ENCODE assay signal across 1 cellular context in the genomic region with DNA sequence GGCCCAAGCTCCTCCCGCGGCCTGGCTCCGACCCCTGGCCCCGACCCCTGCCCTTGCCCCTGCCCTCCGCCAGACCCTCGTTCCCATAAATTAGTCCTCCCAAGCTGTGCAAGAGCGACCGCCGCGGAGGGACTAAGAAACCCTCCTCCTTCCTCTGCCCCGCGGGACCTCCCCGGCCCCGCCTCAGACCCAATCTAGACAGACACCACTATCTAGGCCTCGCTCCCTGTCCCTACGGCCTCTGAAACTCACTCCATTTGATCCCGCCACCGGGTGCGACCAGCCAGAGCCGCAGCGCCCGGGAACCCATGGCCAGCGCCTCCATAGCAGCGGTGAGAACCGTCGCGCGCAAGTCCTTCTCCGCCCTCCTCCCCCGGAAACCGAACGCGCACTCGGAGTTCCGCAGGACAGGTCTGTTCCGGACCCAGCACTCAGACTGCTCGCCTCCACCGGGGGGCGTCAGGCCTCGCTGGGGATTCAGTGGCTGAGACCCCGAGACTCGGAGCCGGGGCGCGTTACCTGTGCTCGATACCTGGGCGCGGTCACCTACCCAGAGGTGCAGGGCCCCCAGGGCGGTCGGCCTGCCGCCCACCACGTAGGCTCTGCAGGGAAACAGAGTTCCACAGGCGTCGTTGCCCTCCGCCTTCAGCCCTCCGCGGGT.
TF ChIP-seq lines count a peak whose summit lies in the region.

A gene (minus strand): TSS at position 331 of the 661 bp plus-strand sequence. CDS start 6 bp downstream, at position 325.

TF ChIP-seq in IMR-90, 13 proteins besides CTCF, POLR2A, EP300 and RAD21 (continued from another document):
- TF ChIP-seq CEBPB (IDR thresholded peaks at IDR 0.05; ENCODE audit: low read depth, low read length): no peak
- 0 out of 2 replicates have a peak, but pooled peaks have one; percentile 52 for TF ChIP-seq MXI1 (IDR thresholded peaks at IDR 0.05; ENCODE audit: borderline replicate concordance, low read depth, low read length)
- TF ChIP-seq RCOR1 (IDR thresholded peaks at IDR 0.05; ENCODE audit: insufficient replicate concordance, low read length): no peak
- peak; percentile 50 for TF ChIP-seq SMC3 (IDR thresholded peaks at IDR 0.05; ENCODE audit: low read depth, low read length)
- TF ChIP-seq RFX5 (IDR thresholded peaks at IDR 0.05; ENCODE audit: low read depth, low read length): no peak
- TF ChIP-seq, protein P1, sequence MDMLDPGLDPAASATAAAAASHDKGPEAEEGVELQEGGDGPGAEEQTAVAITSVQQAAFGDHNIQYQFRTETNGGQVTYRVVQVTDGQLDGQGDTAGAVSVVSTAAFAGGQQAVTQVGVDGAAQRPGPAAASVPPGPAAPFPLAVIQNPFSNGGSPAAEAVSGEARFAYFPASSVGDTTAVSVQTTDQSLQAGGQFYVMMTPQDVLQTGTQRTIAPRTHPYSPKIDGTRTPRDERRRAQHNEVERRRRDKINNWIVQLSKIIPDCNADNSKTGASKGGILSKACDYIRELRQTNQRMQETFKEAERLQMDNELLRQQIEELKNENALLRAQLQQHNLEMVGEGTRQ (IDR thresholded peaks at IDR 0.05; ENCODE audit: low read depth, low read length): peak; percentile 12; the same call in 1 of the 2 replicates
- TF ChIP-seq, protein P2, sequence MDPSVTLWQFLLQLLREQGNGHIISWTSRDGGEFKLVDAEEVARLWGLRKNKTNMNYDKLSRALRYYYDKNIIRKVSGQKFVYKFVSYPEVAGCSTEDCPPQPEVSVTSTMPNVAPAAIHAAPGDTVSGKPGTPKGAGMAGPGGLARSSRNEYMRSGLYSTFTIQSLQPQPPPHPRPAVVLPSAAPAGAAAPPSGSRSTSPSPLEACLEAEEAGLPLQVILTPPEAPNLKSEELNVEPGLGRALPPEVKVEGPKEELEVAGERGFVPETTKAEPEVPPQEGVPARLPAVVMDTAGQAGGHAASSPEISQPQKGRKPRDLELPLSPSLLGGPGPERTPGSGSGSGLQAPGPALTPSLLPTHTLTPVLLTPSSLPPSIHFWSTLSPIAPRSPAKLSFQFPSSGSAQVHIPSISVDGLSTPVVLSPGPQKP (IDR thresholded peaks at IDR 0.05; ENCODE audit: borderline replicate concordance, low read depth, low read length): no peak
